ENCODE assay signal across 11 cellular contexts in genomic region chr16:30011505-30012480, GRCh38. TPM values are rescaled to one million over a fixed set of nuclear protein-coding genes. Genes with fewer than 3 reads are reported as not detected.
A peak's percentile ranks its signal among the peaks of the same experiment; 100 is the strongest.
DNase-seq lines count a peak whose midpoint lies in the region; ATAC-seq, FAIRE-seq and TF ChIP-seq lines count a peak whose summit lies in the region.
"Had no signal": no experiment of that assay in that cellular context is flagged by ENCODE, and none has a peak within 500 bp of the region (broad histone marks: within the 10 kb centered on the region; RNA-seq: fewer than 3 reads in every experiment).

No MANE protein-coding gene starts in this region.

- H3K27ac ChIP-seq in HEK293 (ENCODE audit: extremely low read depth, low read depth, low read length) (no peak overlapping the region), K562 (ENCODE audit: extremely low read depth, low read depth, low read length) (no peak overlapping the region)

- ATAC-seq in K562 = no peak
- ATAC-seq in natural killer cell = no peak
- no peak for ATAC-seq in HG03439 (IDR thresholded peaks at IDR 0.05; ENCODE audit: unreplicated experiment)
- ATAC-seq in GM21723 (IDR thresholded peaks at IDR 0.05; ENCODE audit: unreplicated experiment) = no peak

- H3K4me3 Mint-ChIP-seq in natural killer cell = peak overlapping the region; percentile 85

- no peak for TF ChIP-seq RAD21 in K562 (CRISPR knock-in tag; conservative IDR thresholded peaks at IDR 0.05 in 1 of 2, IDR thresholded peaks at IDR 0.05 in 1 of 2)

- H3K9me3 ChIP-seq in HEK293 (ENCODE audit: control insufficient read depth, insufficient read depth, low read depth, low read length) (no peaks in the 10 kb centered on the region), K562 (replicated peaks; ENCODE audit: control insufficient read depth, insufficient read depth, low read depth, low read length) (no peaks in the 10 kb centered on the region)

- no peak overlapping the region for H3K4me2 ChIP-seq in K562 (ENCODE audit: insufficient read depth, low read length)

- peak overlapping the region in 1 of 2 experiments; percentile 58; a peak in 2 of 4 replicates for H3K9ac ChIP-seq in K562 (ENCODE audit: insufficient read depth in 1 of 2, low read depth in 2 of 2, low read length in 2 of 2)

- TF ChIP-seq CTCF in AG09309 (IDR thresholded peaks at IDR 0.05; ENCODE audit: control insufficient read depth, insufficient read depth, low read depth, low read length, missing control alignments) (no peak), HEK293 (tag by site-specific recombination; IDR thresholded peaks at IDR 0.05) (no peak), K562 (IDR thresholded peaks at IDR 0.05 in 2 of 3, conservative IDR thresholded peaks at IDR 0.05 in 1 of 3; ENCODE audit: insufficient read depth in 2 of 3, low read depth in 1 of 3, low read length in 3 of 3) (no peak), natural killer cell (IDR thresholded peaks at IDR 0.05) (no peak)

- DNase-seq in AG09309 (ENCODE audit: low read depth) = no peak
- DNase-seq in K562 (ENCODE audit: extremely low read depth in 1 of 4, low spot score in 3 of 4) = no peak
- DNase-seq in natural killer cell = no peak
- no peak for DNase-seq in GDM1 (lab: John Stamatoyannopoulos, UW)
- DNase-seq in glomerular visceral epithelial cell (ENCODE audit: extremely low spot score) = no peak

- intact Hi-C loops in K562 (cut with micrococcal nuclease) = no loop called here
- intact Hi-C loops in natural killer cell (cut with micrococcal nuclease) = no loop called here

- no peaks in the 10 kb centered on the region for H3K36me3 Mint-ChIP-seq in natural killer cell

- no peak for TF ChIP-seq POLR2A in K562 (conservative IDR thresholded peaks at IDR 0.05)

- no peak overlapping the region for H2AFZ ChIP-seq in K562 (ENCODE audit: low read depth, low read length)

- peaks cover 0 to under 1% of the 10 kb centered on the region in 2 experiments; a peak in 1 of 3 replicates for H3K36me3 ChIP-seq in HEK293 (ENCODE audit: control insufficient read depth in 2 of 2, insufficient read depth in 1 of 2, low read length in 2 of 2)
- H3K36me3 ChIP-seq in K562 (ENCODE audit: control insufficient read depth, insufficient read depth, low read length) = no peaks in the 10 kb centered on the region

- H3K27ac Mint-ChIP-seq in natural killer cell = no peak overlapping the region

- no peaks in the 10 kb centered on the region; the same call in 2 of the 3 replicates for H3K79me2 ChIP-seq in K562 (ENCODE audit: control insufficient read depth, insufficient read depth, low read length)

- H3K27me3 Mint-ChIP-seq in natural killer cell (ENCODE audit: low read depth in 2 of 2) = peaks cover 7 to 32% of the 10 kb centered on the region in 2 donors

- no peaks in the 10 kb centered on the region; the same call in none of the 2 replicates for H4K20me1 ChIP-seq in K562 (replicated peaks; ENCODE audit: control insufficient read depth, insufficient read depth, low read length)

- peaks cover 5 to 17% of the 10 kb centered on the region in 2 donors for H3K4me1 Mint-ChIP-seq in natural killer cell

- peaks cover 0 to 9% of the 10 kb centered on the region in 2 experiments; a peak in 3 of 5 replicates for H3K27me3 ChIP-seq in K562 (ENCODE audit: control insufficient read depth in 2 of 2, insufficient read depth in 2 of 2, low read length in 2 of 2)

- no peaks in the 10 kb centered on the region for H3K9me1 ChIP-seq in K562 (ENCODE audit: control insufficient read depth, insufficient read depth, low read length)

- BruUV-seq in K562 (replicated peaks; lab: Mats Ljungman, UMichigan) = no TSS peak

- H3K4me3 ChIP-seq in AG09309 (ENCODE audit: control insufficient read depth, low read depth, low read length) = peak overlapping the region; percentile 38
- no peak overlapping the region for H3K4me3 ChIP-seq in HEK293 (ENCODE audit: low read depth, low read length)
- peak overlapping the region; percentile 27; the same call in 1 of the 2 replicates for H3K4me3 ChIP-seq in K562
- H3K4me3 ChIP-seq: lung had no signal

- no peaks in the 10 kb centered on the region for H3K9me3 Mint-ChIP-seq in natural killer cell

- H3K4me1 ChIP-seq in HEK293 (ENCODE audit: control insufficient read depth, insufficient read depth, low read length) (no peaks in the 10 kb centered on the region), K562 (replicated peaks in 1 of 2; ENCODE audit: control insufficient read depth in 2 of 2, insufficient read depth in 2 of 2, low read length in 2 of 2) (peaks cover 0 to 44% of the 10 kb centered on the region in 2 experiments; a peak in 2 of 5 replicates)

- WGBS in K562 (ENCODE audit: insufficient coverage, low coverage, missing lambda C conversion rate) = 49% methylated on average over 27 of the region's 49 CpGs

- CTCF ChIA-PET in HEK293 (lab: Yijun Ruan, JAX) (interaction anchor here (1.2 kb wide), 1 partner anchor 10 kb away, joined by 4 read pairs; no protein-coding TSS in a partner anchor), K562 (lab: Yijun Ruan, JAX; ENCODE audit: low intra/inter-chr PET ratio) (no interaction called here)

- FAIRE-seq in K562 (lab: Jason Lieb, UNC) = no peak

- no peak for TF ChIP-seq EP300 in K562 (IDR thresholded peaks at IDR 0.05; ENCODE audit: low read length)

- in situ Hi-C loops in K562 (cut with MboI) = no loop called here

- POLR2A ChIA-PET in HEK293 (lab: Yijun Ruan, JAX) = interaction anchor here (0.6 to 0.7 kb wide), 3 partner anchors 20 to 767 kb away, joined by 3 read pairs; no protein-coding TSS in a partner anchor
- POLR2A ChIA-PET in K562 (lab: Yijun Ruan, JAX) = no interaction called here

RNA-seq across cellular contexts. Expression of gene DOC2A, which starts 1.0 kb away (rescaled TPM):
- total RNA-seq in K562 (2011; cell fraction: chromatin; rRNA removed; ENCODE audit: low replicate concordance) = 1.4 and 2.0 TPM in 2 replicates
- total RNA-seq in K562 (2011; cell fraction: nucleolus; rRNA removed) = 0.79 and 1.2 TPM in 2 replicates
- 0.44 and 0.99 TPM in 2 replicates for total RNA-seq in K562 (2011; cell fraction: nucleoplasm; rRNA removed)
- total RNA-seq in K562 (2014; rRNA removed) = not detected in 2 replicates
- total RNA-seq in K562 (2014; rRNA removed; fragmentation: Illumina TruSeq; extraction: Trizol) = 0.07 and 0.22 TPM in 2 replicates
- 0.11 and 0.29 TPM in 2 replicates for total RNA-seq in K562 (2015; rRNA removed; fragmentation: Illumina TruSeq; extraction: Trizol)
- total RNA-seq in K562 (2021) = 0.38 and 0.47 TPM in 2 replicates
- 0.31 and 0.79 TPM in 2 replicates for polyA plus RNA-seq in K562 (2011; rRNA removed)
- 0.55 and 1.5 TPM in 2 replicates for polyA plus RNA-seq in K562 (2011; cell fraction: cytosol; rRNA removed)
- polyA plus RNA-seq in K562 (2011; cell fraction: nucleus; rRNA removed) = 3.4 and 4.3 TPM in 2 replicates
- polyA plus RNA-seq in K562 (2012) = 0.70 and 0.80 TPM in 2 replicates
- 0.21 and 0.27 TPM in 2 replicates for polyA plus RNA-seq in K562 (2014; fragmentation: Illumina TruSeq; extraction: Trizol)
- under 1 TPM; 0.03 to 0.23 TPM for polyA plus RNA-seq in K562 (2014; fragmentation: Nextera tagmentation; extraction: Ambion mirVana)
- 0.36 and 2.6 TPM in 2 replicates for polyA plus RNA-seq in K562 (2014; rRNA removed)
- polyA minus RNA-seq in K562 (2011; rRNA and poly(A)+ RNA removed) = 0.51 TPM in 1 of 2 replicates, not detected in the other
- polyA minus RNA-seq in K562 (2011; cell fraction: cytosol; rRNA and poly(A)+ RNA removed) = not detected in 2 replicates
- polyA minus RNA-seq in K562 (2011; cell fraction: nucleus; rRNA and poly(A)+ RNA removed) = 0.13 and 0.67 TPM in 2 replicates
- total RNA-seq in natural killer cell = not detected
- total RNA-seq: LHCN-M2 had no signal

RNA-seq across cellular contexts. Expression of gene C16orf92, which starts 11.2 kb away (rescaled TPM):
- not detected in 2 replicates for total RNA-seq in K562 (2011; cell fraction: chromatin; rRNA removed; ENCODE audit: low replicate concordance)
- not detected in 2 replicates for total RNA-seq in K562 (2011; cell fraction: nucleolus; rRNA removed)
- total RNA-seq in K562 (2011; cell fraction: nucleoplasm; rRNA removed) = not detected in 2 replicates
- total RNA-seq in K562 (2014; rRNA removed) (not detected in 2 replicates), K562 (2014; rRNA removed; fragmentation: Illumina TruSeq; extraction: Trizol) (not detected in 2 replicates), K562 (2015; rRNA removed; fragmentation: Illumina TruSeq; extraction: Trizol) (not detected in 2 replicates), K562 (2021) (not detected in 2 replicates), natural killer cell (not detected)
- polyA plus RNA-seq in K562 (2011; rRNA removed) (not detected in 2 replicates), K562 (2014; fragmentation: Illumina TruSeq; extraction: Trizol) (not detected in 2 replicates), K562 (2014; fragmentation: Nextera tagmentation; extraction: Ambion mirVana) (not detected), K562 (2014; rRNA removed) (not detected in 2 replicates)
- not detected in 2 replicates for polyA plus RNA-seq in K562 (2011; cell fraction: cytosol; rRNA removed)
- not detected in 2 replicates for polyA plus RNA-seq in K562 (2011; cell fraction: nucleus; rRNA removed)
- polyA plus RNA-seq in K562 (2012) = not detected in 2 replicates
- polyA minus RNA-seq in K562 (2011; rRNA and poly(A)+ RNA removed) = not detected in 2 replicates
- polyA minus RNA-seq in K562 (2011; cell fraction: cytosol; rRNA and poly(A)+ RNA removed) = not detected in 2 replicates
- polyA minus RNA-seq in K562 (2011; cell fraction: nucleus; rRNA and poly(A)+ RNA removed) = not detected in 2 replicates
- total RNA-seq: LHCN-M2; lung; T-helper 2 cell treated with Interferon-gamma antibody and Interleukin-4, amounts not matched to agents 100 ng/mL and 5 ng/mL, for 36 hours had no signal
- polyA plus RNA-seq: lung had no signal

RNA-seq across cellular contexts. Expression of gene INO80E, which starts 15.8 kb away (rescaled TPM):
- total RNA-seq in K562 (2011; cell fraction: chromatin; rRNA removed; ENCODE audit: low replicate concordance) = 24.7 and 53.3 TPM in 2 replicates
- 38.0 and 39.7 TPM in 2 replicates for total RNA-seq in K562 (2011; cell fraction: nucleolus; rRNA removed)
- 35.7 and 40.2 TPM in 2 replicates for total RNA-seq in K562 (2011; cell fraction: nucleoplasm; rRNA removed)
- 75.3 and 77.4 TPM in 2 replicates for total RNA-seq in K562 (2014; rRNA removed)
- 28.5 and 30.9 TPM in 2 replicates for total RNA-seq in K562 (2014; rRNA removed; fragmentation: Illumina TruSeq; extraction: Trizol)
- 49.3 and 51.7 TPM in 2 replicates for total RNA-seq in K562 (2015; rRNA removed; fragmentation: Illumina TruSeq; extraction: Trizol)
- 73.3 and 88.6 TPM in 2 replicates for total RNA-seq in K562 (2021)
- polyA plus RNA-seq in K562 (2011; rRNA removed) = 22.8 and 23.4 TPM in 2 replicates
- polyA plus RNA-seq in K562 (2011; cell fraction: cytosol; rRNA removed) = 21.9 and 35.3 TPM in 2 replicates
- 42.2 and 55.5 TPM in 2 replicates for polyA plus RNA-seq in K562 (2011; cell fraction: nucleus; rRNA removed)
- polyA plus RNA-seq in K562 (2012) = 59.8 and 63.9 TPM in 2 replicates
- polyA plus RNA-seq in K562 (2014; fragmentation: Illumina TruSeq; extraction: Trizol) = 102 and 107 TPM in 2 replicates
- polyA plus RNA-seq in K562 (2014; fragmentation: Nextera tagmentation; extraction: Ambion mirVana) = under 1 TPM; 0.31 to 0.56 TPM
- 71.2 and 75.1 TPM in 2 replicates for polyA plus RNA-seq in K562 (2014; rRNA removed)
- polyA minus RNA-seq in K562 (2011; rRNA and poly(A)+ RNA removed) = 5.5 and 6.6 TPM in 2 replicates
- polyA minus RNA-seq in K562 (2011; cell fraction: cytosol; rRNA and poly(A)+ RNA removed) = 11.0 and 17.1 TPM in 2 replicates
- 12.3 and 14.2 TPM in 2 replicates for polyA minus RNA-seq in K562 (2011; cell fraction: nucleus; rRNA and poly(A)+ RNA removed)
- total RNA-seq in natural killer cell = 100 to 1,000 TPM in 1 of 3 donors, 10 to 100 TPM in 2; 75.0 to 107 (median 99.5) TPM

RNA-seq across cellular contexts. Expression of gene HIRIP3, which starts 16.4 kb away (rescaled TPM):
- total RNA-seq in K562 (2011; cell fraction: chromatin; rRNA removed; ENCODE audit: low replicate concordance) = 4.5 and 8.9 TPM in 2 replicates
- 8.7 and 12.5 TPM in 2 replicates for total RNA-seq in K562 (2011; cell fraction: nucleolus; rRNA removed)
- 7.2 and 10.7 TPM in 2 replicates for total RNA-seq in K562 (2011; cell fraction: nucleoplasm; rRNA removed)
- total RNA-seq in K562 (2014; rRNA removed) = 34.6 and 38.2 TPM in 2 replicates
- 6.7 and 8.6 TPM in 2 replicates for total RNA-seq in K562 (2014; rRNA removed; fragmentation: Illumina TruSeq; extraction: Trizol)
- 16.9 and 18.2 TPM in 2 replicates for total RNA-seq in K562 (2015; rRNA removed; fragmentation: Illumina TruSeq; extraction: Trizol)
- 27.5 and 28.2 TPM in 2 replicates for total RNA-seq in K562 (2021)
- 10.6 and 13.3 TPM in 2 replicates for polyA plus RNA-seq in K562 (2011; rRNA removed)
- 12.9 and 25.4 TPM in 2 replicates for polyA plus RNA-seq in K562 (2011; cell fraction: cytosol; rRNA removed)
- 11.5 and 18.3 TPM in 2 replicates for polyA plus RNA-seq in K562 (2011; cell fraction: nucleus; rRNA removed)
- polyA plus RNA-seq in K562 (2012) = 26.2 and 27.2 TPM in 2 replicates
- polyA plus RNA-seq in K562 (2014; fragmentation: Illumina TruSeq; extraction: Trizol) = 25.1 and 28.8 TPM in 2 replicates
- 1 to 10 TPM; 3.3 to 5.6 TPM for polyA plus RNA-seq in K562 (2014; fragmentation: Nextera tagmentation; extraction: Ambion mirVana)
- polyA plus RNA-seq in K562 (2014; rRNA removed) = 27.3 and 38.0 TPM in 2 replicates
- polyA minus RNA-seq in K562 (2011; rRNA and poly(A)+ RNA removed) = 2.8 and 3.3 TPM in 2 replicates
- polyA minus RNA-seq in K562 (2011; cell fraction: cytosol; rRNA and poly(A)+ RNA removed) = 8.1 and 11.4 TPM in 2 replicates
- 6.7 and 9.0 TPM in 2 replicates for polyA minus RNA-seq in K562 (2011; cell fraction: nucleus; rRNA and poly(A)+ RNA removed)
- total RNA-seq in natural killer cell = 10 to 100 TPM; 11.1 to 13.4 (median 12.7) TPM

RNA-seq across cellular contexts. Expression of gene TLCD3B, which starts 19.3 kb away (rescaled TPM):
- total RNA-seq in K562 (2011; cell fraction: chromatin; rRNA removed; ENCODE audit: low replicate concordance) = 0.35 and 1.1 TPM in 2 replicates
- total RNA-seq in K562 (2011; cell fraction: nucleolus; rRNA removed) = 0.67 and 0.92 TPM in 2 replicates
- total RNA-seq in K562 (2011; cell fraction: nucleoplasm; rRNA removed) = 0.66 and 0.76 TPM in 2 replicates
- 0.08 and 0.23 TPM in 2 replicates for total RNA-seq in K562 (2014; rRNA removed)
- total RNA-seq in K562 (2014; rRNA removed; fragmentation: Illumina TruSeq; extraction: Trizol) = not detected in 2 replicates
- total RNA-seq in K562 (2015; rRNA removed; fragmentation: Illumina TruSeq; extraction: Trizol) = 0.19 TPM in 1 of 2 replicates, not detected in the other
- total RNA-seq in K562 (2021) = 0.20 and 0.22 TPM in 2 replicates
- 0.10 and 0.84 TPM in 2 replicates for polyA plus RNA-seq in K562 (2011; rRNA removed)
- 0.30 and 0.63 TPM in 2 replicates for polyA plus RNA-seq in K562 (2011; cell fraction: cytosol; rRNA removed)
- polyA plus RNA-seq in K562 (2011; cell fraction: nucleus; rRNA removed) = 1.3 and 1.8 TPM in 2 replicates
- polyA plus RNA-seq in K562 (2012) = 0.40 and 1.6 TPM in 2 replicates
- polyA plus RNA-seq in K562 (2014; fragmentation: Illumina TruSeq; extraction: Trizol) = 0.47 and 0.52 TPM in 2 replicates
- not detected for polyA plus RNA-seq in K562 (2014; fragmentation: Nextera tagmentation; extraction: Ambion mirVana)
- polyA plus RNA-seq in K562 (2014; rRNA removed) = 0.24 and 0.43 TPM in 2 replicates
- polyA minus RNA-seq in K562 (2011; rRNA and poly(A)+ RNA removed) = 0.33 TPM in 1 of 2 replicates, not detected in the other
- polyA minus RNA-seq in K562 (2011; cell fraction: cytosol; rRNA and poly(A)+ RNA removed) = not detected in 2 replicates
- 0.13 and 0.22 TPM in 2 replicates for polyA minus RNA-seq in K562 (2011; cell fraction: nucleus; rRNA and poly(A)+ RNA removed)
- total RNA-seq in natural killer cell = 1 to 10 TPM in 2 of 3 donors, under 1 TPM in 1; 0.88 to 2.0 (median 1.7) TPM
- total RNA-seq: LHCN-M2 had no signal
